ENCODE assay signal across 27 cellular contexts in genomic region chr18:52283927-52284326, GRCh38. TPM values are rescaled to one million over a fixed set of nuclear protein-coding genes. Genes with fewer than 3 reads are reported as not detected.
"Had no signal": no experiment of that assay in that cellular context is flagged by ENCODE, and none has a peak within 500 bp of the region (broad histone marks: within the 10 kb centered on the region; RNA-seq: fewer than 3 reads in every experiment).

No MANE protein-coding gene starts in this region.

- H3K79me2 ChIP-seq: hepatocyte had no signal

- H2AFZ ChIP-seq: hepatocyte had no signal

- H3K4me3 ChIP-seq: heart right ventricle, hepatocyte, left lung, lung, pancreas, prostate gland, sigmoid colon, spleen, transverse colon, upper lobe of left lung, vagina had no signal

- H3K27me3 ChIP-seq: hepatocyte, left lung, sigmoid colon, spleen, transverse colon, upper lobe of left lung, vagina had no signal

- H3K4me2 ChIP-seq: hepatocyte had no signal

- H3K9me3 ChIP-seq: heart right ventricle, left lung, pancreas, prostate gland, sigmoid colon, spleen, transverse colon, upper lobe of left lung, vagina had no signal

- H3K4me1 ChIP-seq: heart right ventricle, left lung, pancreas, prostate gland, sigmoid colon, spleen, transverse colon, upper lobe of left lung, vagina had no signal

- DNase-seq: heart right ventricle; kidney glomerular epithelial cell; left cardiac atrium; left lung; naive thymus-derived CD8-positive, alpha-beta T cell; nucleus accumbens; pancreas; posterior cingulate gyrus; retina; right cardiac atrium; sigmoid colon; small intestine; spleen; stimulated activated CD4-positive, alpha-beta T cell treated with anti-CD3 and anti-CD28 coated beads, Interleukin-4, amount 100 ng/mL, for 24 hours; stimulated activated naive CD4-positive, alpha-beta T cell treated with Interleukin-2 at 50 U/mL for 16 hours; stimulated activated naive CD8-positive, alpha-beta T cell treated with anti-CD3 and anti-CD28 coated beads, Interleukin-15, amount 100 ng/mL, for 72 hours; substantia nigra; transverse colon; upper lobe of left lung had no signal

- FAIRE-seq: keratinocyte, pancreas, small intestine had no signal

- H3K36me3 ChIP-seq: heart right ventricle, left lung, pancreas, prostate gland, sigmoid colon, spleen, transverse colon, upper lobe of left lung, vagina had no signal

- ATAC-seq: heart right ventricle; left cardiac atrium; left lung; naive thymus-derived CD8-positive, alpha-beta T cell; pancreas; right cardiac atrium; stimulated activated effector memory CD8-positive, alpha-beta T cell treated with anti-CD3 and anti-CD28 coated beads, Interleukin-12 subunit alpha, Interleukin-12 subunit beta, amount 100 ng/mL, for 72 hours; stimulated activated naive CD8-positive, alpha-beta T cell treated with anti-CD3 and anti-CD28 coated beads, Interleukin-15, amount 100 ng/mL, for 72 hours had no signal

- H3K27ac ChIP-seq: heart right ventricle, hepatocyte, left lung, pancreas, prostate gland, sigmoid colon, spleen, transverse colon, upper lobe of left lung, vagina had no signal

RNA-seq across cellular contexts. Expression of gene DCC, which starts 56.1 kb away (rescaled TPM):
- total RNA-seq: mucosa of gallbladder; naive thymus-derived CD8-positive, alpha-beta T cell; osteoblast; vagina had no signal
- polyA plus RNA-seq: keratinocyte; naive thymus-derived CD8-positive, alpha-beta T cell had no signal
